ENCODE assay signal across 1 cellular context in genomic region chr2:182616471-182617393, GRCh38.
A peak's percentile ranks its signal among the peaks of the same experiment; 100 is the strongest.
TF ChIP-seq lines count a peak whose summit lies in the region.

No MANE protein-coding gene starts in this region.

TF ChIP-seq in HepG2, 621 proteins besides CTCF, POLR2A, EP300 and RAD21 (continued from another document and continues in another):
- TF ChIP-seq TEAD3 (CRISPR knock-in tag; optimal IDR thresholded peaks at IDR 0.05; ENCODE audit: borderline replicate concordance) (peak; percentile 66), ZMYM3 (CRISPR knock-in tag; IDR thresholded peaks at IDR 0.05) (no peak), ZNF317 (CRISPR knock-in tag; IDR thresholded peaks at IDR 0.05) (no peak), PPARG (CRISPR knock-in tag; conservative IDR thresholded peaks at IDR 0.05) (peak; percentile 70), NFRKB (IDR thresholded peaks at IDR 0.05) (no peak), FOXP1 (IDR thresholded peaks at IDR 0.05) (no peak), FOXP1 (CRISPR knock-in tag; IDR thresholded peaks at IDR 0.05) (peak; percentile 51; the same call in 1 of the 2 replicates), ZNF652 (CRISPR knock-in tag; IDR thresholded peaks at IDR 0.05; ENCODE audit: borderline replicate concordance, low read depth) (no peak), GPBP1L1 (CRISPR knock-in tag; IDR thresholded peaks at IDR 0.05) (no peak), ZNF709 (CRISPR knock-in tag; IDR thresholded peaks at IDR 0.05) (no peak), PHF5A (CRISPR knock-in tag; IDR thresholded peaks at IDR 0.05; ENCODE audit: low read depth, unreplicated experiment) (no peak), ZNF550 (CRISPR knock-in tag; IDR thresholded peaks at IDR 0.05; ENCODE audit: borderline replicate concordance) (no peak), MEIS2 (CRISPR knock-in tag; IDR thresholded peaks at IDR 0.05) (no peak), HDAC2 (CRISPR knock-in tag; IDR thresholded peaks at IDR 0.05) (0 out of 2 replicates have a peak, but pooled peaks have one; percentile 27), MXD3 (CRISPR knock-in tag; IDR thresholded peaks at IDR 0.05) (no peak), CEBPG (CRISPR knock-in tag; IDR thresholded peaks at IDR 0.05) (peak; percentile 32; the same call in 1 of the 2 replicates), ISX (CRISPR knock-in tag; conservative IDR thresholded peaks at IDR 0.05) (no peak), EZH2 (conservative IDR thresholded peaks at IDR 0.05; ENCODE audit: low read depth, low read length) (no peak), KMT2A (CRISPR knock-in tag; IDR thresholded peaks at IDR 0.05) (no peak), ZNF549 (CRISPR knock-in tag; IDR thresholded peaks at IDR 0.05) (no peak), REST (IDR thresholded peaks at IDR 0.05; ENCODE audit: borderline replicate concordance in 1 of 2, low read depth in 1 of 2, low read length in 2 of 2) (0 out of 4 replicates have a peak, but pooled peaks of 1 of the 2 experiments have one; percentile 16), CAMTA2 (CRISPR knock-in tag; IDR thresholded peaks at IDR 0.05; ENCODE audit: borderline replicate concordance) (no peak), ZNF572 (CRISPR knock-in tag; IDR thresholded peaks at IDR 0.05) (no peak), FOXO1 (CRISPR knock-in tag; IDR thresholded peaks at IDR 0.05) (0 out of 2 replicates have a peak, but pooled peaks have one; percentile 9), FOXA1 (IDR thresholded peaks at IDR 0.05) (no peak), FOXA1 (CRISPR knock-in tag; IDR thresholded peaks at IDR 0.05) (peak; percentile 63), ZNF674 (CRISPR knock-in tag; IDR thresholded peaks at IDR 0.05; ENCODE audit: low read depth) (no peak), PAX8 (CRISPR knock-in tag; IDR thresholded peaks at IDR 0.05; ENCODE audit: borderline replicate concordance) (no peak), SIN3B (IDR thresholded peaks at IDR 0.05; ENCODE audit: low read length) (no peak), HOXA7 (CRISPR knock-in tag; IDR thresholded peaks at IDR 0.05) (no peak), ZNF788 (CRISPR knock-in tag; IDR thresholded peaks at IDR 0.05; ENCODE audit: borderline replicate concordance) (no peak), ZFP62 (CRISPR knock-in tag; IDR thresholded peaks at IDR 0.05) (no peak), EHMT2 (IDR thresholded peaks at IDR 0.05; ENCODE audit: borderline replicate concordance, low read depth, low read length) (peak; percentile 66; the same call in 1 of the 2 replicates), ZNF687 (CRISPR knock-in tag; IDR thresholded peaks at IDR 0.05) (no peak), SOX13 (IDR thresholded peaks at IDR 0.05) (no peak), SOX13 (CRISPR knock-in tag; conservative IDR thresholded peaks at IDR 0.05 in 1 of 2, IDR thresholded peaks at IDR 0.05 in 1 of 2) (peak in 1 of 2 experiments; percentile 63; a peak in 2 of 4 replicates), ZBTB8A (CRISPR knock-in tag; IDR thresholded peaks at IDR 0.05; ENCODE audit: borderline replicate concordance, low read depth) (no peak), FOXA3 (CRISPR knock-in tag; IDR thresholded peaks at IDR 0.05) (peak; percentile 69), ZNF564 (CRISPR knock-in tag; IDR thresholded peaks at IDR 0.05) (no peak), ZNF33B (CRISPR knock-in tag; IDR thresholded peaks at IDR 0.05) (no peak), SOX5 (CRISPR knock-in tag; IDR thresholded peaks at IDR 0.05; ENCODE audit: borderline replicate concordance) (peak; percentile 7; the same call in 1 of the 2 replicates), ZBTB4 (CRISPR knock-in tag; IDR thresholded peaks at IDR 0.05; ENCODE audit: borderline replicate concordance) (no peak), ZC3H13 (CRISPR knock-in tag; IDR thresholded peaks at IDR 0.05) (no peak)
- TF ChIP-seq, protein P1, sequence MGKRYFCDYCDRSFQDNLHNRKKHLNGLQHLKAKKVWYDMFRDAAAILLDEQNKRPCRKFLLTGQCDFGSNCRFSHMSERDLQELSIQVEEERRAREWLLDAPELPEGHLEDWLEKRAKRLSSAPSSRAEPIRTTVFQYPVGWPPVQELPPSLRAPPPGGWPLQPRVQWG (CRISPR knock-in tag; IDR thresholded peaks at IDR 0.05; ENCODE audit: borderline replicate concordance, low read depth): no peak
- TF ChIP-seq, protein P2, sequence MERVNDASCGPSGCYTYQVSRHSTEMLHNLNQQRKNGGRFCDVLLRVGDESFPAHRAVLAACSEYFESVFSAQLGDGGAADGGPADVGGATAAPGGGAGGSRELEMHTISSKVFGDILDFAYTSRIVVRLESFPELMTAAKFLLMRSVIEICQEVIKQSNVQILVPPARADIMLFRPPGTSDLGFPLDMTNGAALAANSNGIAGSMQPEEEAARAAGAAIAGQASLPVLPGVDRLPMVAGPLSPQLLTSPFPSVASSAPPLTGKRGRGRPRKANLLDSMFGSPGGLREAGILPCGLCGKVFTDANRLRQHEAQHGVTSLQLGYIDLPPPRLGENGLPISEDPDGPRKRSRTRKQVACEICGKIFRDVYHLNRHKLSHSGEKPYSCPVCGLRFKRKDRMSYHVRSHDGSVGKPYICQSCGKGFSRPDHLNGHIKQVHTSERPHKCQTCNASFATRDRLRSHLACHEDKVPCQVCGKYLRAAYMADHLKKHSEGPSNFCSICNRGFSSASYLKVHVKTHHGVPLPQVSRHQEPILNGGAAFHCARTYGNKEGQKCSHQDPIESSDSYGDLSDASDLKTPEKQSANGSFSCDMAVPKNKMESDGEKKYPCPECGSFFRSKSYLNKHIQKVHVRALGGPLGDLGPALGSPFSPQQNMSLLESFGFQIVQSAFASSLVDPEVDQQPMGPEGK (CRISPR knock-in tag; IDR thresholded peaks at IDR 0.05): no peak
- TF ChIP-seq, protein P3, sequence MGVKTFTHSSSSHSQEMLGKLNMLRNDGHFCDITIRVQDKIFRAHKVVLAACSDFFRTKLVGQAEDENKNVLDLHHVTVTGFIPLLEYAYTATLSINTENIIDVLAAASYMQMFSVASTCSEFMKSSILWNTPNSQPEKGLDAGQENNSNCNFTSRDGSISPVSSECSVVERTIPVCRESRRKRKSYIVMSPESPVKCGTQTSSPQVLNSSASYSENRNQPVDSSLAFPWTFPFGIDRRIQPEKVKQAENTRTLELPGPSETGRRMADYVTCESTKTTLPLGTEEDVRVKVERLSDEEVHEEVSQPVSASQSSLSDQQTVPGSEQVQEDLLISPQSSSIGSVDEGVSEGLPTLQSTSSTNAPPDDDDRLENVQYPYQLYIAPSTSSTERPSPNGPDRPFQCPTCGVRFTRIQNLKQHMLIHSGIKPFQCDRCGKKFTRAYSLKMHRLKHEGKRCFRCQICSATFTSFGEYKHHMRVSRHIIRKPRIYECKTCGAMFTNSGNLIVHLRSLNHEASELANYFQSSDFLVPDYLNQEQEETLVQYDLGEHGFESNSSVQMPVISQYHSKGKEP (CRISPR knock-in tag; IDR thresholded peaks at IDR 0.05): no peak
- TF ChIP-seq, protein P4, sequence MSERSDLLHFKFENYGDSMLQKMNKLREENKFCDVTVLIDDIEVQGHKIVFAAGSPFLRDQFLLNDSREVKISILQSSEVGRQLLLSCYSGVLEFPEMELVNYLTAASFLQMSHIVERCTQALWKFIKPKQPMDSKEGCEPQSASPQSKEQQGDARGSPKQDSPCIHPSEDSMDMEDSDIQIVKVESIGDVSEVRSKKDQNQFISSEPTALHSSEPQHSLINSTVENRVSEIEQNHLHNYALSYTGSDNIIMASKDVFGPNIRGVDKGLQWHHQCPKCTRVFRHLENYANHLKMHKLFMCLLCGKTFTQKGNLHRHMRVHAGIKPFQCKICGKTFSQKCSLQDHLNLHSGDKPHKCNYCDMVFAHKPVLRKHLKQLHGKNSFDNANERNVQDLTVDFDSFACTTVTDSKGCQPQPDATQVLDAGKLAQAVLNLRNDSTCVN (CRISPR knock-in tag; IDR thresholded peaks at IDR 0.05; ENCODE audit: borderline replicate concordance): no peak
- TF ChIP-seq, protein P5, sequence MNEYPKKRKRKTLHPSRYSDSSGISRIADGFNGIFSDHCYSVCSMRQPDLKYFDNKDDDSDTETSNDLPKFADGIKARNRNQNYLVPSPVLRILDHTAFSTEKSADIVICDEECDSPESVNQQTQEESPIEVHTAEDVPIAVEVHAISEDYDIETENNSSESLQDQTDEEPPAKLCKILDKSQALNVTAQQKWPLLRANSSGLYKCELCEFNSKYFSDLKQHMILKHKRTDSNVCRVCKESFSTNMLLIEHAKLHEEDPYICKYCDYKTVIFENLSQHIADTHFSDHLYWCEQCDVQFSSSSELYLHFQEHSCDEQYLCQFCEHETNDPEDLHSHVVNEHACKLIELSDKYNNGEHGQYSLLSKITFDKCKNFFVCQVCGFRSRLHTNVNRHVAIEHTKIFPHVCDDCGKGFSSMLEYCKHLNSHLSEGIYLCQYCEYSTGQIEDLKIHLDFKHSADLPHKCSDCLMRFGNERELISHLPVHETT (CRISPR knock-in tag; conservative IDR thresholded peaks at IDR 0.05): no peak
